In genomic region chr22:37932821-37933578, GRCh38 we compare ENCODE assay signal across 7 cellular contexts. TPM values are rescaled to one million over a fixed set of nuclear protein-coding genes. Genes with fewer than 3 reads are reported as not detected.
A peak's percentile ranks its signal among the peaks of the same experiment; 100 is the strongest.
DNase-seq lines count a peak whose midpoint lies in the region; ATAC-seq and TF ChIP-seq lines count a peak whose summit lies in the region.

No MANE protein-coding gene starts in this region.

- no peak for TF ChIP-seq CTCF in transverse colon (IDR thresholded peaks at IDR 0.05)

- H3K36me3 ChIP-seq in mucosa of rectum (ENCODE audit: control insufficient read depth in 2 of 2, insufficient read depth in 2 of 2, low read length in 2 of 2): peaks cover 33% of the 10 kb centered on the region in 2 donors
- H3K36me3 ChIP-seq in transverse colon: peaks cover 0 to 7% (median 0%) of the 10 kb centered on the region in 4 donors

- WGBS in transverse colon (ENCODE audit: low coverage in 1 of 2), 2 donors: 75 to 82% methylated on average over 4 to 21 of the region's 21 CpGs

- H3K4me3 ChIP-seq in mucosa of rectum (ENCODE audit: low read length in 2 of 2): no peak overlapping the region
- no peak overlapping the region for H3K4me3 ChIP-seq in transverse colon

- H3K9ac ChIP-seq in mucosa of rectum (ENCODE audit: low read depth in 1 of 2, low read length in 2 of 2): no peak overlapping the region

- TF ChIP-seq EP300 in transverse colon (IDR thresholded peaks at IDR 0.05; ENCODE audit: low read depth): no peak

- no peak for ATAC-seq in HG03457 (IDR thresholded peaks at IDR 0.05; ENCODE audit: unreplicated experiment)
- no peak for ATAC-seq in GM21360 (IDR thresholded peaks at IDR 0.05; ENCODE audit: unreplicated experiment)

- H3K9me3 ChIP-seq in mucosa of rectum (ENCODE audit: control insufficient read depth in 2 of 2, low read length in 2 of 2) (no peaks in the 10 kb centered on the region), transverse colon (no peaks in the 10 kb centered on the region)

- TF ChIP-seq POLR2A in transverse colon (IDR thresholded peaks at IDR 0.05): no peak

- intact Hi-C loops in transverse colon (cut with DNase I; ENCODE audit: low total_unique reads): loop anchor here (2.0 to 10.0 kb wide), 3 partner anchors 26 to 118 kb away; partner anchors contain the start of gene MICALL1

- H3K27me3 ChIP-seq in mucosa of rectum (ENCODE audit: control insufficient read depth in 2 of 2, insufficient read depth in 2 of 2, low read length in 2 of 2): no peaks in the 10 kb centered on the region
- H3K27me3 ChIP-seq in transverse colon: no peaks in the 10 kb centered on the region

- H3K27ac ChIP-seq in mucosa of rectum (ENCODE audit: low read depth in 2 of 2, low read length in 2 of 2) (peak overlapping the region; percentile 60 to 61), transverse colon (peak overlapping the region; percentile 68 to 88 (median 74))

- H3K4me1 ChIP-seq in mucosa of rectum (ENCODE audit: control insufficient read depth in 2 of 2, insufficient read depth in 2 of 2, low read length in 2 of 2) (peaks cover 10 to 11% of the 10 kb centered on the region in 2 donors), transverse colon (peaks cover 11 to 17% (median 15%) of the 10 kb centered on the region in 4 donors)

- in situ Hi-C loops in transverse colon (cut with MboI; ENCODE audit: low pct_ligation_motif_present in 1 of 4, low pct_unique_long_range_greater_than_20kb in 1 of 4, low sequenced_read_pairs in 3 of 4): no loop called here

- peak; percentile 52 for DNase-seq in NCI-H2029 treated with DMSO at 0.1 percent for 48 hours (lab: John Stamatoyannopoulos, UW)
- DNase-seq in cerebellar cortex (ENCODE audit: low spot score): peak; percentile 26
- no peak for DNase-seq in transverse colon
- DNase-seq in DMS53 treated with DMSO at 0.1 percent for 48 hours (lab: John Stamatoyannopoulos, UW; ENCODE audit: unreplicated experiment): no peak

RNA-seq across cellular contexts. Expression of gene C22orf23, which starts 20.4 kb away (rescaled TPM):
- not detected for total RNA-seq in transverse colon

RNA-seq across cellular contexts. Expression of gene POLR2F, which starts 20.5 kb away (rescaled TPM):
- total RNA-seq in transverse colon: 10 to 100 TPM in 3 of 4 donors, 1 to 10 TPM in 1; 7.6 to 65.5 (median 32.6) TPM

RNA-seq across cellular contexts. Expression of gene MICALL1, which starts 26.9 kb away (rescaled TPM):
- total RNA-seq in transverse colon: 10 to 100 TPM; 26.8 to 87.2 (median 37.3) TPM

RNA-seq across cellular contexts. Expression of gene SOX10, which starts 51.4 kb away (rescaled TPM):
- 1 to 10 TPM; 1.2 to 4.9 (median 3.5) TPM for total RNA-seq in transverse colon

Comparison
In these comparisons a context has a peak if more than half of its experiments do, and no peak if none do; other contexts are left out.
1. DNase-seq: peak in NCI-H2029 treated with DMSO at 0.1 percent for 48 hours (single experiment) and cerebellar cortex (single experiment); none in transverse colon (single experiment) and DMS53 treated with DMSO at 0.1 percent for 48 hours (single experiment).